29 cellular contexts compared by ENCODE assay signal in the genomic region with DNA sequence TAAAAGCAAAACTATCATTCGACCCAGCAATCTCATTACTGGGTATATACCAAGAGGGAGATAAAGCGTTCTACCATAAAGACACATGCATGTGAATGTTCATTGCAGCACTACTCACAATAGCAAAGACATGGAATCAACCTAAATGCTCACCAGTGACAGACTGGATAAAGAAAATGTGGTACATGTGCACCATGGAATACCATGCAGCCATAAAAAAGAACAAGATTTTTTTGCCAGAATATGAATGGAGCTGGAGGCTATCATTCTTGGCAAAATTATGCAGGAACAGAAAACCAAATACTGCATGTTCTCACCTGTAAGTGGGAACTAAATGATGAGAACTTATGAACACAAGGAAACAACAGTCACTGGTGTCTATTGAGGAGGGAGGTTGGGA.
"Had no signal": no experiment of that assay in that cellular context is flagged by ENCODE, and none has a peak within 500 bp of the region (broad histone marks: within the 10 kb centered on the region; RNA-seq: fewer than 3 reads in every experiment).

No MANE protein-coding gene starts in this region.

- H3K4me3 Mint-ChIP-seq: dendritic cell treated with granulocyte-macrophage colony-stimulating factor and Interleukin-4, amounts not matched to agents 40 ng/mL and 50 ng/mL, for 4 days; effector memory CD8-positive, alpha-beta T cell; endodermal cell had no signal

- H3K79me2 ChIP-seq: hepatocyte had no signal

- H2AFZ ChIP-seq: hepatocyte had no signal

- DNase-seq: colonic mucosa; cortex of kidney; dermis blood vessel endothelial cell; dorsolateral prefrontal cortex; effector CD4-positive, alpha-beta T cell; effector CD8-positive, alpha-beta T cell; effector memory CD4-positive, alpha-beta T cell; effector memory CD8-positive, alpha-beta T cell; endodermal cell; erythroblast; esophagus squamous epithelium; foreskin fibroblast; foreskin keratinocyte; foreskin melanocyte; gastrocnemius medialis; head of caudate nucleus; heart left ventricle; heart right ventricle had no signal

- H3K4me3 ChIP-seq: colonic mucosa, coronary artery, dorsolateral prefrontal cortex, esophagus muscularis mucosa, esophagus squamous epithelium, gastrocnemius medialis, gastroesophageal sphincter, heart left ventricle, heart right ventricle, hepatocyte had no signal

- H3K36me3 ChIP-seq: colonic mucosa, esophagus muscularis mucosa, esophagus squamous epithelium, gastrocnemius medialis, gastroesophageal sphincter, heart left ventricle, heart right ventricle had no signal

- H3K27ac Mint-ChIP-seq: dendritic cell treated with granulocyte-macrophage colony-stimulating factor and Interleukin-4, amounts not matched to agents 40 ng/mL and 50 ng/mL, for 4 days; effector memory CD8-positive, alpha-beta T cell; endodermal cell had no signal

- H3K27me3 ChIP-seq: colonic mucosa, dorsolateral prefrontal cortex, esophagus squamous epithelium, foreskin keratinocyte, gastrocnemius medialis, gastroesophageal sphincter, heart left ventricle, heart right ventricle, hepatocyte had no signal

- ATAC-seq: effector memory CD8-positive, alpha-beta T cell; esophagus mucosa; foreskin keratinocyte; gastrocnemius medialis; gastroesophageal sphincter; heart left ventricle; heart right ventricle had no signal

- H3K9me3 ChIP-seq: colonic mucosa, esophagus muscularis mucosa, esophagus squamous epithelium, gastrocnemius medialis, gastroesophageal sphincter, heart left ventricle, heart right ventricle had no signal

- H3K4me1 ChIP-seq: colonic mucosa, gastrocnemius medialis, gastroesophageal sphincter had no signal

- H3K27ac ChIP-seq: colonic mucosa, coronary artery, dorsolateral prefrontal cortex, epithelial cell of prostate, esophagus muscularis mucosa, esophagus squamous epithelium, foreskin keratinocyte, gastrocnemius medialis, gastroesophageal sphincter, heart left ventricle, heart right ventricle, hepatocyte had no signal

- H3K4me2 ChIP-seq: hepatocyte had no signal

- FAIRE-seq: colon, endometrium, endothelial cell of umbilical vein, frontal cortex had no signal

- H3K9me3 Mint-ChIP-seq: dendritic cell treated with granulocyte-macrophage colony-stimulating factor and Interleukin-4, amounts not matched to agents 40 ng/mL and 50 ng/mL, for 4 days; effector memory CD8-positive, alpha-beta T cell had no signal
